Comparison of ENCODE assay signal across 15 cellular contexts in genomic region chr14:55705651-55706340, GRCh38.
DNase-seq lines count a peak whose midpoint lies in the region; ATAC-seq and TF ChIP-seq lines count a peak whose summit lies in the region.
"Had no signal": no experiment of that assay in that cellular context is flagged by ENCODE, and none has a peak within 500 bp of the region (broad histone marks: within the 10 kb centered on the region; RNA-seq: fewer than 3 reads in every experiment).

No MANE protein-coding gene starts in this region.

- H3K4me1 Mint-ChIP-seq in activated T-helper 2 cell treated with anti-CD3 and anti-CD28 coated beads, Interferon-gamma antibody, Interleukin-2, Interleukin-4, amounts not matched to agents 10 μg/mL and 5 μg/mL and 100 μg/mL, durations not matched to agents 14 hours and 24 hours and 36 hours (ENCODE audit: low read depth): peaks cover 10% of the 10 kb centered on the region

- H3K9me3 Mint-ChIP-seq in activated T-helper 2 cell treated with anti-CD3 and anti-CD28 coated beads, Interferon-gamma antibody, Interleukin-2, Interleukin-4, amounts not matched to agents 10 μg/mL and 5 μg/mL and 100 μg/mL, durations not matched to agents 14 hours and 24 hours and 36 hours: peaks cover 4% of the 10 kb centered on the region
- H3K9me3 Mint-ChIP-seq: activated naive CD4-positive, alpha-beta T cell treated with anti-CD3 and anti-CD28 coated beads, Interleukin-2, amount 50 U/mL, for 72 hours; T-helper 2 cell treated with Interferon-gamma antibody and Interleukin-4, amounts not matched to agents 5 μg/mL and 100 μg/mL, for 36 hours had no signal

- TF ChIP-seq EP300 in stomach (IDR thresholded peaks at IDR 0.05): no peak

- intact Hi-C loops in body of pancreas (cut with DNase I): loop anchor here (10.0 kb wide), 1 partner anchor 769 kb away; no protein-coding TSS in a partner anchor
- intact Hi-C loops in stomach (cut with DNase I; ENCODE audit: low total_unique reads): no loop called here
- intact Hi-C loops in activated T-helper 2 cell treated with anti-CD3 and anti-CD28 coated beads, Interferon-gamma antibody, Interleukin-2, Interleukin-4, amounts not matched to agents 10 μg/mL and 5 μg/mL and 100 μg/mL, durations not matched to agents 14 hours and 24 hours and 36 hours (cut with micrococcal nuclease): loop anchor here (5.0 kb wide), 1 partner anchor 637 kb away; no protein-coding TSS in a partner anchor

- TF ChIP-seq CTCF in body of pancreas (IDR thresholded peaks at IDR 0.05): no peak
- TF ChIP-seq CTCF in stomach (IDR thresholded peaks at IDR 0.05): no peak

- no peak overlapping the region for H3K27ac Mint-ChIP-seq in activated T-helper 2 cell treated with anti-CD3 and anti-CD28 coated beads, Interferon-gamma antibody, Interleukin-2, Interleukin-4, amounts not matched to agents 10 μg/mL and 5 μg/mL and 100 μg/mL, durations not matched to agents 14 hours and 24 hours and 36 hours
- H3K27ac Mint-ChIP-seq: activated naive CD4-positive, alpha-beta T cell treated with anti-CD3 and anti-CD28 coated beads, Interleukin-2, amount 50 U/mL, for 72 hours; naive B cell; T-helper 2 cell treated with Interferon-gamma antibody and Interleukin-4, amounts not matched to agents 5 μg/mL and 100 μg/mL, for 36 hours had no signal

- H3K36me3 ChIP-seq in body of pancreas (replicated peaks in 1 of 2; ENCODE audit: insufficient read depth in 1 of 2, low read depth in 2 of 2): no peaks in the 10 kb centered on the region
- H3K36me3 ChIP-seq in stomach: no peaks in the 10 kb centered on the region
- H3K36me3 ChIP-seq: right lobe of liver had no signal

- ATAC-seq in body of pancreas (peak; percentile 72), HG02642 (IDR thresholded peaks at IDR 0.05; ENCODE audit: poor library complexity, unreplicated experiment) (no peak)
- ATAC-seq: activated naive CD4-positive, alpha-beta T cell treated with anti-CD3 and anti-CD28 coated beads, Interleukin-2, amount 50 U/mL, for 72 hours had no signal

- WGBS in body of pancreas, 2 donors: 33 to 41% methylated on average over 5 of the region's 5 CpGs
- 27 to 57% (median 37%) methylated on average over 5 of the region's 5 CpGs for WGBS in stomach, 5 donors

- H3K4me1 ChIP-seq in body of pancreas (peaks cover 5% of the 10 kb centered on the region), stomach (peaks cover 5 to 25% (median 14%) of the 10 kb centered on the region in 4 donors)
- H3K4me1 ChIP-seq: right lobe of liver, testis had no signal

- H3K9me3 ChIP-seq in body of pancreas: no peaks in the 10 kb centered on the region
- H3K9me3 ChIP-seq in stomach: no peaks in the 10 kb centered on the region
- H3K9me3 ChIP-seq: right lobe of liver, testis had no signal

- H3K4me3 ChIP-seq in body of pancreas (no peak overlapping the region), stomach (no peak overlapping the region)
- H3K4me3 ChIP-seq: coronary artery, right lobe of liver, testis had no signal

- no peak for TF ChIP-seq POLR2A in body of pancreas (IDR thresholded peaks at IDR 0.05)
- no peak for TF ChIP-seq POLR2A in stomach (IDR thresholded peaks at IDR 0.05)

- no peaks in the 10 kb centered on the region for H3K36me3 Mint-ChIP-seq in activated T-helper 2 cell treated with anti-CD3 and anti-CD28 coated beads, Interferon-gamma antibody, Interleukin-2, Interleukin-4, amounts not matched to agents 10 μg/mL and 5 μg/mL and 100 μg/mL, durations not matched to agents 14 hours and 24 hours and 36 hours (ENCODE audit: low read depth)

- no peaks in the 10 kb centered on the region for H3K27me3 ChIP-seq in body of pancreas
- no peaks in the 10 kb centered on the region for H3K27me3 ChIP-seq in stomach
- H3K27me3 ChIP-seq: right lobe of liver, testis had no signal

- no peak overlapping the region for H3K4me3 Mint-ChIP-seq in activated T-helper 2 cell treated with anti-CD3 and anti-CD28 coated beads, Interferon-gamma antibody, Interleukin-2, Interleukin-4, amounts not matched to agents 10 μg/mL and 5 μg/mL and 100 μg/mL, durations not matched to agents 14 hours and 24 hours and 36 hours (ENCODE audit: low read depth)
- H3K4me3 Mint-ChIP-seq: naive B cell; T-helper 2 cell treated with Interferon-gamma antibody and Interleukin-4, amounts not matched to agents 5 μg/mL and 100 μg/mL, for 36 hours had no signal

- H3K27ac ChIP-seq in body of pancreas (no peak overlapping the region), stomach (peak overlapping the region; percentile 29 to 64 (median 39))
- H3K27ac ChIP-seq: coronary artery, KMS-11, right lobe of liver, testis had no signal

- H3K27me3 Mint-ChIP-seq in activated T-helper 2 cell treated with anti-CD3 and anti-CD28 coated beads, Interferon-gamma antibody, Interleukin-2, Interleukin-4, amounts not matched to agents 10 μg/mL and 5 μg/mL and 100 μg/mL, durations not matched to agents 14 hours and 24 hours and 36 hours (ENCODE audit: low read depth): no peaks in the 10 kb centered on the region
- H3K27me3 Mint-ChIP-seq: naive B cell had no signal

- DNase-seq in NCI-H1092 treated with DMSO at 0.1 percent for 48 hours (lab: John Stamatoyannopoulos, UW): peak; percentile 77
- peak; percentile 67 for DNase-seq in NCI-H2227 treated with DMSO at 0.1 percent for 48 hours (lab: John Stamatoyannopoulos, UW)
- peak; percentile 23 to 62 (median 59) for DNase-seq in body of pancreas
- peak; percentile 76 for DNase-seq in stomach
- no peak for DNase-seq in GM03348 (ENCODE audit: low spot score)
- no peak for DNase-seq in cerebellar nuclear complex (lab: John Stamatoyannopoulos, UW)
- DNase-seq in activated T-helper 2 cell treated with anti-CD3 and anti-CD28 coated beads, Interferon-gamma antibody, Interleukin-2, Interleukin-4, amounts not matched to agents 10 μg/mL and 5 μg/mL and 100 μg/mL, durations not matched to agents 14 hours and 24 hours and 36 hours (ENCODE audit: low spot score): no peak
- DNase-seq: naive B cell, right lobe of liver, testis had no signal

Comparison
In these comparisons a context has a peak if more than half of its experiments do, and no peak if none do; other contexts are left out.
1. DNase-seq: peak in NCI-H1092 treated with DMSO at 0.1 percent for 48 hours (single experiment), NCI-H2227 treated with DMSO at 0.1 percent for 48 hours (single experiment), body of pancreas (4 of 4) and stomach (single experiment); none in GM03348 (single experiment), cerebellar nuclear complex (0 of 2) and activated T-helper 2 cell treated with anti-CD3 and anti-CD28 coated beads, Interferon-gamma antibody, Interleukin-2, Interleukin-4, amounts not matched to agents 10 μg/mL and 5 μg/mL and 100 μg/mL, durations not matched to agents 14 hours and 24 hours and 36 hours (single experiment).
2. H3K27ac ChIP-seq: peak in stomach (5 of 5); none in body of pancreas (0 of 4).